Comparison of ENCODE assay signal across 1 cellular context in genomic region chr20:31720486-31721407, GRCh38.
TF ChIP-seq lines count a peak whose summit lies in the region.

No MANE protein-coding gene starts in this region.

TF ChIP-seq in HepG2, 621 proteins besides CTCF, POLR2A, EP300 and RAD21 (continued from another document and continues in another):
- TF ChIP-seq, protein P1, sequence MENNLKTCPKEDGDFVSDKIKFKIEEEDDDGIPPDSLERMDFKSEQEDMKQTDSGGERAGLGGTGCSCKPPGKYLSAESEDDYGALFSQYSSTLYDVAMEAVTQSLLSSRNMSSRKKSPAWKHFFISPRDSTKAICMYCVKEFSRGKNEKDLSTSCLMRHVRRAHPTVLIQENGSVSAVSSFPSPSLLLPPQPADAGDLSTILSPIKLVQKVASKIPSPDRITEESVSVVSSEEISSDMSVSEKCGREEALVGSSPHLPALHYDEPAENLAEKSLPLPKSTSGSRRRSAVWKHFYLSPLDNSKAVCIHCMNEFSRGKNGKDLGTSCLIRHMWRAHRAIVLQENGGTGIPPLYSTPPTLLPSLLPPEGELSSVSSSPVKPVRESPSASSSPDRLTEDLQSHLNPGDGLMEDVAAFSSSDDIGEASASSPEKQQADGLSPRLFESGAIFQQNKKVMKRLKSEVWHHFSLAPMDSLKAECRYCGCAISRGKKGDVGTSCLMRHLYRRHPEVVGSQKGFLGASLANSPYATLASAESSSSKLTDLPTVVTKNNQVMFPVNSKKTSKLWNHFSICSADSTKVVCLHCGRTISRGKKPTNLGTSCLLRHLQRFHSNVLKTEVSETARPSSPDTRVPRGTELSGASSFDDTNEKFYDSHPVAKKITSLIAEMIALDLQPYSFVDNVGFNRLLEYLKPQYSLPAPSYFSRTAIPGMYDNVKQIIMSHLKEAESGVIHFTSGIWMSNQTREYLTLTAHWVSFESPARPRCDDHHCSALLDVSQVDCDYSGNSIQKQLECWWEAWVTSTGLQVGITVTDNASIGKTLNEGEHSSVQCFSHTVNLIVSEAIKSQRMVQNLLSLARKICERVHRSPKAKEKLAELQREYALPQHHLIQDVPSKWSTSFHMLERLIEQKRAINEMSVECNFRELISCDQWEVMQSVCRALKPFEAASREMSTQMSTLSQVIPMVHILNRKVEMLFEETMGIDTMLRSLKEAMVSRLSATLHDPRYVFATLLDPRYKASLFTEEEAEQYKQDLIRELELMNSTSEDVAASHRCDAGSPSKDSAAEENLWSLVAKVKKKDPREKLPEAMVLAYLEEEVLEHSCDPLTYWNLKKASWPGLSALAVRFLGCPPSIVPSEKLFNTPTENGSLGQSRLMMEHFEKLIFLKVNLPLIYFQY (CRISPR knock-in tag; IDR thresholded peaks at IDR 0.05; ENCODE audit: borderline replicate concordance), result peak; percentile 77
- no peak for TF ChIP-seq ZNF549 (CRISPR knock-in tag; IDR thresholded peaks at IDR 0.05)
- 0 out of 2 replicates have a peak, but pooled peaks have one; percentile 46 for TF ChIP-seq TERF1 (CRISPR knock-in tag; IDR thresholded peaks at IDR 0.05)
- TF ChIP-seq ZNF569 (CRISPR knock-in tag; IDR thresholded peaks at IDR 0.05; ENCODE audit: borderline replicate concordance), result no peak
- TF ChIP-seq ZNF788 (CRISPR knock-in tag; IDR thresholded peaks at IDR 0.05; ENCODE audit: borderline replicate concordance), result peak; percentile 97
- no peak for TF ChIP-seq SALL2 (CRISPR knock-in tag; IDR thresholded peaks at IDR 0.05)
- TF ChIP-seq FOXK2 (IDR thresholded peaks at IDR 0.05), result no peak
- no peak for TF ChIP-seq HNRNPUL1 (IDR thresholded peaks at IDR 0.05; ENCODE audit: low read depth, low read length)
- TF ChIP-seq PAF1 (CRISPR knock-in tag; IDR thresholded peaks at IDR 0.05), result no peak
- TF ChIP-seq ZNF660 (CRISPR knock-in tag; IDR thresholded peaks at IDR 0.05; ENCODE audit: borderline replicate concordance, low read depth), result no peak
- no peak for TF ChIP-seq TCF12 (IDR thresholded peaks at IDR 0.05)
- TF ChIP-seq TCF12 (CRISPR knock-in tag; IDR thresholded peaks at IDR 0.05), result no peak; the same call in none of the 2 replicates
- TF ChIP-seq ZNF484 (CRISPR knock-in tag; IDR thresholded peaks at IDR 0.05; ENCODE audit: borderline replicate concordance, low read depth), result peak; percentile 40; the same call in 1 of the 2 replicates
- peak; percentile 99 for TF ChIP-seq HNF4A (CRISPR knock-in tag; IDR thresholded peaks at IDR 0.05)
- TF ChIP-seq ZSCAN20 (CRISPR knock-in tag; IDR thresholded peaks at IDR 0.05; ENCODE audit: borderline replicate concordance), result no peak
- TF ChIP-seq, protein P2, sequence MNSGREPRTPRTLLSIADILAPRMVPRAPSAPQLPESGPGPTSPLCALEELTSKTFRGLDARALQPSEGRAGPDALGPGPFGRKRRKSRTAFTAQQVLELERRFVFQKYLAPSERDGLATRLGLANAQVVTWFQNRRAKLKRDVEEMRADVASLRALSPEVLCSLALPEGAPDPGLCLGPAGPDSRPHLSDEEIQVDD (CRISPR knock-in tag; IDR thresholded peaks at IDR 0.05; ENCODE audit: borderline replicate concordance), result no peak
- peak; percentile 64 for TF ChIP-seq SP5 (CRISPR knock-in tag; IDR thresholded peaks at IDR 0.05; ENCODE audit: borderline replicate concordance, low read depth)
- TF ChIP-seq GATAD1 (CRISPR knock-in tag; IDR thresholded peaks at IDR 0.05), result peak; percentile 72
- no peak for TF ChIP-seq SRSF1 (optimal IDR thresholded peaks at IDR 0.05; ENCODE audit: low read depth, low read length)
- TF ChIP-seq, protein P3, sequence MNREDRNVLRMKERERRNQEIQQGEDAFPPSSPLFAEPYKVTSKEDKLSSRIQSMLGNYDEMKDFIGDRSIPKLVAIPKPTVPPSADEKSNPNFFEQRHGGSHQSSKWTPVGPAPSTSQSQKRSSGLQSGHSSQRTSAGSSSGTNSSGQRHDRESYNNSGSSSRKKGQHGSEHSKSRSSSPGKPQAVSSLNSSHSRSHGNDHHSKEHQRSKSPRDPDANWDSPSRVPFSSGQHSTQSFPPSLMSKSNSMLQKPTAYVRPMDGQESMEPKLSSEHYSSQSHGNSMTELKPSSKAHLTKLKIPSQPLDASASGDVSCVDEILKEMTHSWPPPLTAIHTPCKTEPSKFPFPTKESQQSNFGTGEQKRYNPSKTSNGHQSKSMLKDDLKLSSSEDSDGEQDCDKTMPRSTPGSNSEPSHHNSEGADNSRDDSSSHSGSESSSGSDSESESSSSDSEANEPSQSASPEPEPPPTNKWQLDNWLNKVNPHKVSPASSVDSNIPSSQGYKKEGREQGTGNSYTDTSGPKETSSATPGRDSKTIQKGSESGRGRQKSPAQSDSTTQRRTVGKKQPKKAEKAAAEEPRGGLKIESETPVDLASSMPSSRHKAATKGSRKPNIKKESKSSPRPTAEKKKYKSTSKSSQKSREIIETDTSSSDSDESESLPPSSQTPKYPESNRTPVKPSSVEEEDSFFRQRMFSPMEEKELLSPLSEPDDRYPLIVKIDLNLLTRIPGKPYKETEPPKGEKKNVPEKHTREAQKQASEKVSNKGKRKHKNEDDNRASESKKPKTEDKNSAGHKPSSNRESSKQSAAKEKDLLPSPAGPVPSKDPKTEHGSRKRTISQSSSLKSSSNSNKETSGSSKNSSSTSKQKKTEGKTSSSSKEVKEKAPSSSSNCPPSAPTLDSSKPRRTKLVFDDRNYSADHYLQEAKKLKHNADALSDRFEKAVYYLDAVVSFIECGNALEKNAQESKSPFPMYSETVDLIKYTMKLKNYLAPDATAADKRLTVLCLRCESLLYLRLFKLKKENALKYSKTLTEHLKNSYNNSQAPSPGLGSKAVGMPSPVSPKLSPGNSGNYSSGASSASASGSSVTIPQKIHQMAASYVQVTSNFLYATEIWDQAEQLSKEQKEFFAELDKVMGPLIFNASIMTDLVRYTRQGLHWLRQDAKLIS (CRISPR knock-in tag; IDR thresholded peaks at IDR 0.05), result peak; percentile 90
- peak; percentile 29; the same call in 1 of the 2 replicates for TF ChIP-seq LCORL (IDR thresholded peaks at IDR 0.05)
- TF ChIP-seq LCORL (CRISPR knock-in tag; IDR thresholded peaks at IDR 0.05), result peak; percentile 97
- TF ChIP-seq SNAPC4 (CRISPR knock-in tag; IDR thresholded peaks at IDR 0.05), result no peak
- peak; percentile 40 for TF ChIP-seq U2AF1 (optimal IDR thresholded peaks at IDR 0.05; ENCODE audit: low read depth, low read length)
- peak; percentile 92 for TF ChIP-seq FOXP4 (CRISPR knock-in tag; IDR thresholded peaks at IDR 0.05)
- TF ChIP-seq GTF3A (CRISPR knock-in tag; conservative IDR thresholded peaks at IDR 0.05), result no peak
- TF ChIP-seq CEBPB (IDR thresholded peaks at IDR 0.05; ENCODE audit: borderline replicate concordance, low read depth, low read length), result no peak; the same call in 1 of the 2 replicates
- TF ChIP-seq ARNT (IDR thresholded peaks at IDR 0.05), result no peak
- peak; percentile 24; the same call in 1 of the 2 replicates for TF ChIP-seq ZNF879 (CRISPR knock-in tag; IDR thresholded peaks at IDR 0.05)
- TF ChIP-seq ZNF816 (CRISPR knock-in tag; IDR thresholded peaks at IDR 0.05; ENCODE audit: borderline replicate concordance), result no peak; the same call in none of the 2 replicates
- TF ChIP-seq PHB2 (IDR thresholded peaks at IDR 0.05; ENCODE audit: partially characterized antibody), result no peak
- TF ChIP-seq KDM1A (CRISPR knock-in tag; IDR thresholded peaks at IDR 0.05), result peak; percentile 75
- TF ChIP-seq ATRX (CRISPR knock-in tag; IDR thresholded peaks at IDR 0.05; ENCODE audit: borderline replicate concordance), result no peak
- no peak for TF ChIP-seq FOXM1 (CRISPR knock-in tag; IDR thresholded peaks at IDR 0.05)
- no peak for TF ChIP-seq ZNF101 (CRISPR knock-in tag; IDR thresholded peaks at IDR 0.05; ENCODE audit: borderline replicate concordance, low read depth)
- peak; percentile 30 for TF ChIP-seq HNRNPK (IDR thresholded peaks at IDR 0.05; ENCODE audit: low read depth, low read length, poor library complexity, severe bottlenecking)
- peak; percentile 59; the same call in 1 of the 2 replicates for TF ChIP-seq GATA4 (IDR thresholded peaks at IDR 0.05; ENCODE audit: borderline replicate concordance, low read depth)
- TF ChIP-seq, protein P4, sequence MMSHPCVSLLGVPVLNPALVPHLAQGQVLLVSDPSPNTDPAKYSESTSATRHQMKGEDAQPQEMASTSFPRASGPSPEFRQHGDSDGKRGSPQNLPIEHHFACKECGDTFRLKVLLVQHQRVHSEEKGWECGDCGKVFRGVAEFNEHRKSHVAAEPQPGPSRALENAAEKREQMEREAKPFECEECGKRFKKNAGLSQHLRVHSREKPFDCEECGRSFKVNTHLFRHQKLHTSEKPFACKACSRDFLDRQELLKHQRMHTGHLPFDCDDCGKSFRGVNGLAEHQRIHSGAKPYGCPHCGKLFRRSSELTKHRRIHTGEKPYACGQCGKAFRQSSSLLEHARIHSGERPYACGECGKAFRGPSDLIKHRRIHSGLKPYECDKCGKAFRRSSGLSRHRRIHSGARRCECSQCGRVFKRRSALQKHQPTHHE (CRISPR knock-in tag; IDR thresholded peaks at IDR 0.05; ENCODE audit: borderline replicate concordance), result no peak
- TF ChIP-seq, protein P5, sequence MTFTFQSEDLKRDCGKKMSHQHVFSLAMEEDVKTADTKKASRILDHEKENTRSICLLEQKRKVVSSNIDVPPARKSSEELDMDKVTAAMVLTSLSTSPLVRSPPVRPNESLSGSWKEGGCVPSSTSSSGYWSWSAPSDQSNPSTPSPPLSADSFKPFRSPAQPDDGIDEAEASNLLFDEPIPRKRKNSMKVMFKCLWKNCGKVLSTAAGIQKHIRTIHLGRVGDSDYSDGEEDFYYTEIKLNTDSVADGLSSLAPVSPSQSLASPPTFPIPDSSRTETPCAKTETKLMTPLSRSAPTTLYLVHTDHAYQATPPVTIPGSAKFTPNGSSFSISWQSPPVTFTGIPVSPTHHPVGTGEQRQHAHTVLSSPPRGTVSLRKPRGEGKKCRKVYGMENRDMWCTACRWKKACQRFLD (CRISPR knock-in tag; IDR thresholded peaks at IDR 0.05; ENCODE audit: borderline replicate concordance), result 0 out of 2 replicates have a peak, but pooled peaks have one; percentile 9
- TF ChIP-seq, protein P6, sequence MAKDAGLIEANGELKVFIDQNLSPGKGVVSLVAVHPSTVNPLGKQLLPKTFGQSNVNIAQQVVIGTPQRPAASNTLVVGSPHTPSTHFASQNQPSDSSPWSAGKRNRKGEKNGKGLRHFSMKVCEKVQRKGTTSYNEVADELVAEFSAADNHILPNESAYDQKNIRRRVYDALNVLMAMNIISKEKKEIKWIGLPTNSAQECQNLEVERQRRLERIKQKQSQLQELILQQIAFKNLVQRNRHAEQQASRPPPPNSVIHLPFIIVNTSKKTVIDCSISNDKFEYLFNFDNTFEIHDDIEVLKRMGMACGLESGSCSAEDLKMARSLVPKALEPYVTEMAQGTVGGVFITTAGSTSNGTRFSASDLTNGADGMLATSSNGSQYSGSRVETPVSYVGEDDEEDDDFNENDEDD (CRISPR knock-in tag; IDR thresholded peaks at IDR 0.05; ENCODE audit: borderline replicate concordance), result peak; percentile 61
- TF ChIP-seq TCF7 (IDR thresholded peaks at IDR 0.05; ENCODE audit: low read depth), result peak; percentile 58
